Comparison of ENCODE assay signal across 15 cellular contexts in genomic region chr2:129469389-129469788, GRCh38.
DNase-seq lines count a peak whose midpoint lies in the region; ATAC-seq and TF ChIP-seq lines count a peak whose summit lies in the region.
"Had no signal": no experiment of that assay in that cellular context is flagged by ENCODE, and none has a peak within 500 bp of the region (broad histone marks: within the 10 kb centered on the region; RNA-seq: fewer than 3 reads in every experiment).

No MANE protein-coding gene starts in this region.

- H3K27ac ChIP-seq in PC-3 (ENCODE audit: low read length) (no peak overlapping the region), substantia nigra (ENCODE audit: low read depth, low read length, poor library complexity, severe bottlenecking) (no peak overlapping the region)
- H3K27ac ChIP-seq: GM23248, HL-60 had no signal

- H3K4me2 ChIP-seq in PC-3 (ENCODE audit: low read length), result no peak overlapping the region

- H3K4me1 ChIP-seq in PC-3 (ENCODE audit: insufficient read depth, low read length), result no peaks in the 10 kb centered on the region

- DNase-seq in PC-3 (peak; percentile 3), astrocyte of the hippocampus (ENCODE audit: low read depth, low spot score) (peak; percentile 27), inferior parietal cortex (ENCODE audit: extremely low spot score) (peak; percentile 16), omental fat pad (ENCODE audit: low spot score) (no peak), NCI-H2107 (lab: John Stamatoyannopoulos, UW) (no peak), substantia nigra (lab: John Stamatoyannopoulos, UW) (no peak)
- DNase-seq in activated T-helper 2 cell treated with anti-CD3 and anti-CD28 coated beads, Interferon-gamma antibody, Interleukin-2, Interleukin-4, amounts not matched to agents 10 μg/mL and 5 μg/mL and 100 μg/mL, durations not matched to agents 14 hours and 24 hours and 36 hours (ENCODE audit: low spot score), result no peak
- DNase-seq: C1 segment of cervical spinal cord; Calu3; CD4-positive, alpha-beta T cell; DMS 273 treated with DMSO at 0.1 percent for 48 hours; GM23248 had no signal

- no TSS peak for BruUV-seq in PC-3 (replicated peaks; lab: Mats Ljungman, UMichigan)

- no peaks in the 10 kb centered on the region for H3K9me3 ChIP-seq in PC-3 (ENCODE audit: low read length)

- H3K9ac ChIP-seq in PC-3 (ENCODE audit: low read length), result no peak overlapping the region
- H3K9ac ChIP-seq: GM23248 had no signal

- no peaks in the 10 kb centered on the region for H3K27me3 Mint-ChIP-seq in activated T-helper 2 cell treated with anti-CD3 and anti-CD28 coated beads, Interferon-gamma antibody, Interleukin-2, Interleukin-4, amounts not matched to agents 10 μg/mL and 5 μg/mL and 100 μg/mL, durations not matched to agents 14 hours and 24 hours and 36 hours (ENCODE audit: low read depth)
- H3K27me3 Mint-ChIP-seq: B cell had no signal

- no peaks in the 10 kb centered on the region for H3K36me3 Mint-ChIP-seq in activated T-helper 2 cell treated with anti-CD3 and anti-CD28 coated beads, Interferon-gamma antibody, Interleukin-2, Interleukin-4, amounts not matched to agents 10 μg/mL and 5 μg/mL and 100 μg/mL, durations not matched to agents 14 hours and 24 hours and 36 hours (ENCODE audit: low read depth)

- H3K27me3 ChIP-seq in PC-3 (ENCODE audit: low read length), result no peaks in the 10 kb centered on the region

- H3K36me3 ChIP-seq in PC-3 (ENCODE audit: low read depth, low read length), result no peaks in the 10 kb centered on the region

- H3K9me3 Mint-ChIP-seq in activated T-helper 2 cell treated with anti-CD3 and anti-CD28 coated beads, Interferon-gamma antibody, Interleukin-2, Interleukin-4, amounts not matched to agents 10 μg/mL and 5 μg/mL and 100 μg/mL, durations not matched to agents 14 hours and 24 hours and 36 hours, result no peaks in the 10 kb centered on the region

- H3K4me1 Mint-ChIP-seq in activated T-helper 2 cell treated with anti-CD3 and anti-CD28 coated beads, Interferon-gamma antibody, Interleukin-2, Interleukin-4, amounts not matched to agents 10 μg/mL and 5 μg/mL and 100 μg/mL, durations not matched to agents 14 hours and 24 hours and 36 hours (ENCODE audit: low read depth), result no peaks in the 10 kb centered on the region
- H3K4me1 Mint-ChIP-seq: B cell had no signal

- H3F3A ChIP-seq in PC-3 (ENCODE audit: low read length, unreplicated experiment), result no peaks in the 10 kb centered on the region

- TF ChIP-seq CTCF in PC-3 (conservative IDR thresholded peaks at IDR 0.05; ENCODE audit: low read depth, low read length) (no peak), omental fat pad (IDR thresholded peaks at IDR 0.05) (no peak)

- H3K79me2 ChIP-seq in PC-3 (ENCODE audit: low read length), result no peaks in the 10 kb centered on the region

- H3K9me2 ChIP-seq in PC-3 (replicated peaks; ENCODE audit: low read length), result no peaks in the 10 kb centered on the region

- no peak overlapping the region for H3K4me3 Mint-ChIP-seq in activated T-helper 2 cell treated with anti-CD3 and anti-CD28 coated beads, Interferon-gamma antibody, Interleukin-2, Interleukin-4, amounts not matched to agents 10 μg/mL and 5 μg/mL and 100 μg/mL, durations not matched to agents 14 hours and 24 hours and 36 hours (ENCODE audit: low read depth)
- H3K4me3 Mint-ChIP-seq: B cell; CD4-positive, alpha-beta T cell had no signal

- POLR2A ChIA-PET in PC-3 (lab: Charles Lee; ENCODE audit: unreplicated experiment), result no interaction called here

- no peak overlapping the region for H2AFZ ChIP-seq in PC-3 (ENCODE audit: low read length)
- H2AFZ ChIP-seq: GM23248 had no signal

- H3K4me3 ChIP-seq in PC-3 (ENCODE audit: low read length), result no peak overlapping the region
- H3K4me3 ChIP-seq: GM23248 had no signal

- intact Hi-C loops in PC-3 (cut with micrococcal nuclease), result no loop called here
- intact Hi-C loops in activated T-helper 2 cell treated with anti-CD3 and anti-CD28 coated beads, Interferon-gamma antibody, Interleukin-2, Interleukin-4, amounts not matched to agents 10 μg/mL and 5 μg/mL and 100 μg/mL, durations not matched to agents 14 hours and 24 hours and 36 hours (cut with micrococcal nuclease), result no loop called here

- H3K27ac Mint-ChIP-seq in activated T-helper 2 cell treated with anti-CD3 and anti-CD28 coated beads, Interferon-gamma antibody, Interleukin-2, Interleukin-4, amounts not matched to agents 10 μg/mL and 5 μg/mL and 100 μg/mL, durations not matched to agents 14 hours and 24 hours and 36 hours, result no peak overlapping the region
- H3K27ac Mint-ChIP-seq: B cell; CD4-positive, alpha-beta T cell had no signal

- ATAC-seq in PC-3, result no peak
- ATAC-seq in omental fat pad (ENCODE audit: low FRiP score), result peak; percentile 76
- ATAC-seq: HCT116 had no signal

- CTCF ChIA-PET in PC-3 (lab: Charles Lee), result no interaction called here

- H4K20me1 ChIP-seq in PC-3 (ENCODE audit: low read length), result no peaks in the 10 kb centered on the region

Comparison
In these comparisons a context has a peak if more than half of its experiments do, and no peak if none do; other contexts are left out.
1. DNase-seq: peak in PC-3 (single experiment), astrocyte of the hippocampus (single experiment) and inferior parietal cortex (single experiment); none in omental fat pad (single experiment), activated T-helper 2 cell treated with anti-CD3 and anti-CD28 coated beads, Interferon-gamma antibody, Interleukin-2, Interleukin-4, amounts not matched to agents 10 μg/mL and 5 μg/mL and 100 μg/mL, durations not matched to agents 14 hours and 24 hours and 36 hours (single experiment), NCI-H2107 (single experiment) and substantia nigra (0 of 49).